In genomic region chr1:44802306-44803061, GRCh38 we compare ENCODE assay signal across 9 cellular contexts. TPM values are rescaled to one million over a fixed set of nuclear protein-coding genes. Genes with fewer than 3 reads are reported as not detected.
DNase-seq lines count a peak whose midpoint lies in the region; FAIRE-seq and TF ChIP-seq lines count a peak whose summit lies in the region.
"Had no signal": no experiment of that assay in that cellular context is flagged by ENCODE, and none has a peak within 500 bp of the region (broad histone marks: within the 10 kb centered on the region; RNA-seq: fewer than 3 reads in every experiment).

No MANE protein-coding gene starts in this region.

- no peaks in the 10 kb centered on the region for H3K9me3 ChIP-seq in mesodermal cell (ENCODE audit: control insufficient read depth, low read length)
- H3K9me3 ChIP-seq in transverse colon: no peaks in the 10 kb centered on the region

- in situ Hi-C loops in transverse colon (cut with MboI; ENCODE audit: low pct_ligation_motif_present in 1 of 4, low pct_unique_long_range_greater_than_20kb in 1 of 4, low sequenced_read_pairs in 3 of 4): no loop called here

- no peaks in the 10 kb centered on the region for H3K27me3 ChIP-seq in bronchial epithelial cell (ENCODE audit: control insufficient read depth, insufficient read depth, low read length)
- H3K27me3 ChIP-seq in transverse colon: no peaks in the 10 kb centered on the region

- no peak overlapping the region for H3K27ac ChIP-seq in mesodermal cell (ENCODE audit: low read depth, low read length, severe bottlenecking)
- peak overlapping the region; percentile 26 to 90 (median 50) for H3K27ac ChIP-seq in transverse colon

- WGBS in mesodermal cell (ENCODE audit: insufficient coverage in 2 of 2), 2 experiments: 85 to 89% methylated on average over 10 to 12 of the region's 13 CpGs
- 62 to 83% methylated on average over 2 to 13 of the region's 13 CpGs for WGBS in transverse colon (ENCODE audit: low coverage in 1 of 2), 2 donors

- intact Hi-C loops in transverse colon (cut with DNase I; ENCODE audit: low total_unique reads): no loop called here

- TF ChIP-seq CTCF in bronchial epithelial cell (IDR thresholded peaks at IDR 0.05; ENCODE audit: insufficient read depth, low read length, severe bottlenecking): no peak
- no peak for TF ChIP-seq CTCF in transverse colon (IDR thresholded peaks at IDR 0.05)

- H3K36me3 ChIP-seq in bronchial epithelial cell (ENCODE audit: control insufficient read depth, insufficient read depth, low read length) (peaks cover 33% of the 10 kb centered on the region), mesodermal cell (ENCODE audit: control insufficient read depth, insufficient read depth, low read length) (peaks cover 53% of the 10 kb centered on the region), transverse colon (peaks cover 0 to 6% (median 0%) of the 10 kb centered on the region in 4 donors)

- H3K4me1 ChIP-seq in mesodermal cell (ENCODE audit: control insufficient read depth, insufficient read depth, low read length, poor library complexity, severe bottlenecking) (peaks cover 53% of the 10 kb centered on the region), transverse colon (peaks cover 21 to 44% (median 31%) of the 10 kb centered on the region in 4 donors)

- peak; percentile 43 for DNase-seq in activated naive CD4-positive, alpha-beta T cell treated with Interleukin-2 at 50 U/mL for 16 hours
- no peak for DNase-seq in activated naive CD4-positive, alpha-beta T cell (lab: John Stamatoyannopoulos, UW)
- DNase-seq in bronchial epithelial cell (ENCODE audit: low read depth) (no peak), transverse colon (no peak), superior temporal gyrus (ENCODE audit: extremely low spot score) (no peak), NCI-H345 treated with DMSO at 0.1 percent for 48 hours (lab: John Stamatoyannopoulos, UW; ENCODE audit: unreplicated experiment) (no peak), SHP77 treated with DMSO at 0.1 percent for 48 hours (lab: John Stamatoyannopoulos, UW) (no peak)

- no peak for TF ChIP-seq EP300 in transverse colon (IDR thresholded peaks at IDR 0.05; ENCODE audit: low read depth)

- H3K4me3 ChIP-seq in bronchial epithelial cell (ENCODE audit: low read depth, low read length): peak overlapping the region; percentile 85
- peak overlapping the region; percentile 91 for H3K4me3 ChIP-seq in mesodermal cell (ENCODE audit: extremely low read depth, insufficient read depth, low read length, poor library complexity, severe bottlenecking)
- H3K4me3 ChIP-seq in transverse colon: peak overlapping the region in 1 of 4 donors; percentile 81

- no peak for TF ChIP-seq POLR2A in transverse colon (IDR thresholded peaks at IDR 0.05)

- FAIRE-seq in bronchial epithelial cell (lab: Jason Lieb, UNC): no peak

RNA-seq across cellular contexts. Expression of gene PLK3, which starts 2.3 kb away (rescaled TPM):
- total RNA-seq in bronchial epithelial cell (14.2 and 19.5 TPM in 2 replicates), transverse colon (10 to 100 TPM; 12.4 to 87.2 (median 16.3) TPM)
- polyA plus RNA-seq in mesodermal cell (2013, experiment 1 of 2): 24.7 TPM
- 19.3 TPM for polyA plus RNA-seq in mesodermal cell (2013, experiment 2 of 2)

RNA-seq across cellular contexts. Expression of gene DYNLT4, which starts 4.7 kb away (rescaled TPM):
- not detected in 2 replicates for total RNA-seq in bronchial epithelial cell
- not detected for polyA plus RNA-seq in mesodermal cell (2013, experiment 1 of 2)
- not detected for polyA plus RNA-seq in mesodermal cell (2013, experiment 2 of 2)
- 1 to 10 TPM in 1 of 4 donors, not detected in 3; 1.4 TPM for total RNA-seq in transverse colon
- total RNA-seq: Daoy had no signal

RNA-seq across cellular contexts. Expression of gene BTBD19, which starts 5.8 kb away (rescaled TPM):
- total RNA-seq in bronchial epithelial cell (0.53 and 0.77 TPM in 2 replicates), transverse colon (10 to 100 TPM in 1 of 4 donors, 1 to 10 TPM in 3; 1.5 to 22.1 (median 3.7) TPM)
- 7.2 TPM for polyA plus RNA-seq in mesodermal cell (2013, experiment 1 of 2)
- polyA plus RNA-seq in mesodermal cell (2013, experiment 2 of 2): 5.3 TPM

RNA-seq across cellular contexts. Expression of gene BEST4, which starts 14.5 kb away (rescaled TPM):
- total RNA-seq in bronchial epithelial cell (0.13 TPM in 1 of 2 replicates, not detected in the other), transverse colon (100 to 1,000 TPM in 2 of 4 donors, 10 to 100 TPM in 2; 48.8 to 208 (median 92.3) TPM)
- polyA plus RNA-seq in mesodermal cell (2013, experiment 1 of 2): 0.26 TPM
- 0.40 TPM for polyA plus RNA-seq in mesodermal cell (2013, experiment 2 of 2)
- total RNA-seq: Daoy had no signal

RNA-seq across cellular contexts. Expression of gene RPS8, which starts 27.1 kb away (rescaled TPM):
- 2,098 and 3,387 TPM in 2 replicates for total RNA-seq in bronchial epithelial cell
- 2,510 TPM for polyA plus RNA-seq in mesodermal cell (2013, experiment 1 of 2)
- polyA plus RNA-seq in mesodermal cell (2013, experiment 2 of 2): 2,640 TPM
- total RNA-seq in transverse colon: 1,000 to 10,000 TPM in 3 of 4 donors, 100 to 1,000 TPM in 1; 505 to 1,630 (median 1,282) TPM
